1 cellular context compared by ENCODE assay signal in the genomic region with DNA sequence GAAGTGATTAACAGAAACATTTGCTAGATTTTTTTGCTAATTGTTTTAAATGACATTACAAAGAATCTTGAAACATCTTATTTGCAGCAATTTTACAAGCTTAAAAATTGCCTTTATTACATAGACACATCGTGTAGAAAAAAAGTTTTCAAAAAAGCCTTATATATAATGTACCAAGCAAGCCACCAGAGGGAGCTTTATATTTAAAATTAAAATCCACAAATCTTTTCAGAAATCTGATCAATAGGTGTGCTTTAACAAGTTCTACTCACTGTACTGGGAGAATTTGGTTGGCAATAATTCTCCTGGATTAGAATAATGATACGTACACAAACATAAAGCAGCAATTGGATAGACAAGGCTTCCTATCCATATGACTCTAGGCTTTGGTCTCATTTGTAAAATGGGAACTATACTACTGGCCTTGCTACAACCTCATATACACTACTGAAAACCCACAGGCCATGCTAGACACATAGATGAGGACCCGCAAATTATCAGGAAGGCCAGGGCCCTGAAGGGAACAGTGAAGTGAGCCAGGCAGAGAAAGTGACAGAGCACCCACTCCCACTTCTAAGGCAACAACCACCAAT.
TF ChIP-seq lines count a peak whose summit lies in the region.

No MANE protein-coding gene starts in this region.

TF ChIP-seq in WTC11, 78 proteins besides CTCF, POLR2A, EP300 and RAD21 (continued from another document):
- TF ChIP-seq AR (CRISPR knock-in tag; IDR thresholded peaks at IDR 0.05), result no peak
TF ChIP-seq in WTC11: peak in this region for 0.
